11 cellular contexts compared by ENCODE assay signal in genomic region chr17:49566668-49567071, GRCh38. TPM values are rescaled to one million over a fixed set of nuclear protein-coding genes. Genes with fewer than 3 reads are reported as not detected.
DNase-seq lines count a peak whose midpoint lies in the region; ATAC-seq and TF ChIP-seq lines count a peak whose summit lies in the region.
"Had no signal": no experiment of that assay in that cellular context is flagged by ENCODE, and none has a peak within 500 bp of the region (broad histone marks: within the 10 kb centered on the region; RNA-seq: fewer than 3 reads in every experiment).

No MANE protein-coding gene starts in this region.

- H3K9me3 ChIP-seq in gastroesophageal sphincter (no peaks in the 10 kb centered on the region), vagina (no peaks in the 10 kb centered on the region)
- H3K9me3 ChIP-seq: SK-N-SH had no signal

- H3K36me3 ChIP-seq in gastroesophageal sphincter (no peaks in the 10 kb centered on the region), vagina (no peaks in the 10 kb centered on the region)

- no peaks in the 10 kb centered on the region for H3K9me3 Mint-ChIP-seq in mesothelial cell of epicardium
- H3K9me3 Mint-ChIP-seq: CD8-positive, alpha-beta memory T cell had no signal

- H3K27me3 Mint-ChIP-seq in mesothelial cell of epicardium (ENCODE audit: low read depth) = peaks cover 57% of the 10 kb centered on the region

- WGBS in gastroesophageal sphincter (ENCODE audit: low coverage in 1 of 2), 2 donors = 67 to 69% methylated on average over 4 to 5 of the region's 5 CpGs

- no peak for ATAC-seq in Right ventricle myocardium inferior
- ATAC-seq in left ventricle myocardium superior = no peak
- ATAC-seq in gastroesophageal sphincter = no peak

- H3K4me1 ChIP-seq in gastroesophageal sphincter (peaks cover 7 to 49% (median 11%) of the 10 kb centered on the region in 3 donors), vagina (peaks cover 34% of the 10 kb centered on the region)

- H3K27ac Mint-ChIP-seq in mesothelial cell of epicardium = no peak overlapping the region
- H3K27ac Mint-ChIP-seq: memory B cell had no signal

- no peaks in the 10 kb centered on the region for H3K27me3 ChIP-seq in gastroesophageal sphincter
- H3K27me3 ChIP-seq in vagina = no peaks in the 10 kb centered on the region

- TF ChIP-seq CTCF in gastroesophageal sphincter (IDR thresholded peaks at IDR 0.05) (peak in 1 of 4 experiments; percentile 10), vagina (IDR thresholded peaks at IDR 0.05) (no peak), mesothelial cell of epicardium (IDR thresholded peaks at IDR 0.05; ENCODE audit: unreplicated experiment) (no peak)

- H3K36me3 Mint-ChIP-seq in mesothelial cell of epicardium = no peaks in the 10 kb centered on the region
- H3K36me3 Mint-ChIP-seq: CD8-positive, alpha-beta memory T cell; memory B cell had no signal

- H3K27ac ChIP-seq in gastroesophageal sphincter = peak overlapping the region; percentile 81 to 91 (median 88)
- H3K27ac ChIP-seq in vagina = peak overlapping the region; percentile 4

- TF ChIP-seq POLR2A in gastroesophageal sphincter (IDR thresholded peaks at IDR 0.05) (no peak), vagina (IDR thresholded peaks at IDR 0.05) (no peak)

- no peak overlapping the region for H3K4me3 Mint-ChIP-seq in mesothelial cell of epicardium
- H3K4me3 Mint-ChIP-seq: memory B cell had no signal

- H3K4me3 ChIP-seq in gastroesophageal sphincter = peak overlapping the region in 1 of 2 donors; percentile 1
- no peak overlapping the region for H3K4me3 ChIP-seq in vagina

- peak; percentile 17 for DNase-seq in Right ventricle myocardium inferior (ENCODE audit: missing footprints)
- no peak for DNase-seq in left ventricle myocardium superior
- peak; percentile 28 for DNase-seq in renal cortical epithelial cell (ENCODE audit: low read depth)
- no peak for DNase-seq in vagina (ENCODE audit: extremely low spot score in 2 of 2)
- DNase-seq in NCI-H2196 (lab: John Stamatoyannopoulos, UW; ENCODE audit: unreplicated experiment) = no peak
- no peak for DNase-seq in DMS79 (lab: John Stamatoyannopoulos, UW)
- no peak for DNase-seq in mesothelial cell of epicardium (ENCODE audit: low spot score in 2 of 2, unreplicated experiment in 2 of 2)
- DNase-seq: CD8-positive, alpha-beta memory T cell; SK-N-SH had no signal

- intact Hi-C loops in Right ventricle myocardium inferior (cut with DNase I) = loop anchor here (1.0 to 2.0 kb wide), 3 partner anchors 222 to 431 kb away; partner anchors contain the start of gene KAT7
- intact Hi-C loops in left ventricle myocardium superior (cut with micrococcal nuclease) = no loop called here
- intact Hi-C loops in vagina (cut with DNase I) = loop anchor here (5.0 kb wide), 1 partner anchor 216 kb away; no protein-coding TSS in a partner anchor

- H3K4me1 Mint-ChIP-seq in mesothelial cell of epicardium = no peaks in the 10 kb centered on the region

- no peak for TF ChIP-seq EP300 in gastroesophageal sphincter (IDR thresholded peaks at IDR 0.05)

RNA-seq across cellular contexts. Expression of gene NXPH3, which starts 9.0 kb away (rescaled TPM):
- total RNA-seq in Right ventricle myocardium inferior (4.5 TPM), left ventricle myocardium superior (3.4 TPM), gastroesophageal sphincter (10 to 100 TPM; 24.4 to 26.4 (median 25.0) TPM), renal cortical epithelial cell (0.10 TPM in 1 of 2 replicates, not detected in the other), vagina (18.4 TPM), mesothelial cell of epicardium (0.82 to 0.88 TPM (median 0.83 TPM) in 3 replicates)

Comparison
In these comparisons a context has a peak if more than half of its experiments do, and no peak if none do; other contexts are left out.
1. DNase-seq: peak in Right ventricle myocardium inferior (single experiment) and renal cortical epithelial cell (single experiment); none in left ventricle myocardium superior (single experiment), vagina (0 of 2), NCI-H2196 (single experiment), DMS79 (single experiment) and mesothelial cell of epicardium (0 of 2).